In genomic region chr3:84958495-84959469, GRCh38 we compare ENCODE assay signal across 8 cellular contexts.
DNase-seq lines count a peak whose midpoint lies in the region; ATAC-seq and TF ChIP-seq lines count a peak whose summit lies in the region.

CADM2 (plus strand) TSS chr3:84958989.

- DNase-seq in AG09319 (ENCODE audit: extremely low read depth, low read depth): peak; percentile 12
- DNase-seq in NCI-H526 (lab: John Stamatoyannopoulos, UW): peak; percentile 45 to 74
- DNase-seq in activated CD8-positive, alpha-beta memory T cell treated with anti-CD3 and anti-CD28 coated beads, Interleukin-2, amount 50 U/mL, for 4 hours: peak; percentile 52
- peak; percentile 97 for DNase-seq in medulla oblongata (ENCODE audit: extremely low spot score)
- peak; percentile 22 to 70 (median 33) for DNase-seq in stimulated activated CD4-positive, alpha-beta T cell treated with anti-CD3 and anti-CD28 coated beads, TNF-alpha, amount 100 ng/mL, for 24 hours (ENCODE audit: low read depth in 3 of 3)

- no peaks in the 10 kb centered on the region for H3K9me3 ChIP-seq in endocrine pancreas (ENCODE audit: control insufficient read depth, low read length)

- ATAC-seq in GM19043 (IDR thresholded peaks at IDR 0.05; ENCODE audit: low read depth, unreplicated experiment) (peak; percentile 85), HG03354 (IDR thresholded peaks at IDR 0.05; ENCODE audit: poor library complexity, severe bottlenecking, unreplicated experiment) (peak; percentile 98)

- H3K4me1 ChIP-seq in endocrine pancreas (ENCODE audit: control insufficient read depth, insufficient read depth, low read length): no peaks in the 10 kb centered on the region

- H3K27me3 ChIP-seq in endocrine pancreas (ENCODE audit: control insufficient read depth, insufficient read depth, low read length): peaks cover 2% of the 10 kb centered on the region

- peak within 1 kb of the TSS; percentile 4 for H3K4me3 ChIP-seq in endocrine pancreas (ENCODE audit: control insufficient read depth, insufficient read depth, low read length)

- H3K36me3 ChIP-seq in endocrine pancreas (ENCODE audit: control insufficient read depth, insufficient read depth, low read length): no peaks in the 10 kb centered on the region

- no peak for TF ChIP-seq CTCF in AG09319 (IDR thresholded peaks at IDR 0.05; ENCODE audit: low read depth, low read length)

- peak within 1 kb of the TSS; percentile 24 for H3K9ac ChIP-seq in endocrine pancreas (ENCODE audit: control insufficient read depth, insufficient read depth, low read length)

Comparison
In these comparisons a context has a peak if more than half of its experiments do, and no peak if none do; other contexts are left out.
1. Peak in every context shown above with its lines: DNase-seq, ATAC-seq and H3K4me3 ChIP-seq.
2. DNase-seq: peak in every context shown above with its lines; median percentile 97 in medulla oblongata; 60 in NCI-H526; 52 in activated CD8-positive, alpha-beta memory T cell treated with anti-CD3 and anti-CD28 coated beads, Interleukin-2, amount 50 U/mL, for 4 hours; 33 in stimulated activated CD4-positive, alpha-beta T cell treated with anti-CD3 and anti-CD28 coated beads, TNF-alpha, amount 100 ng/mL, for 24 hours; 12 in AG09319.